Comparison of ENCODE assay signal across 8 cellular contexts in the genomic region with DNA sequence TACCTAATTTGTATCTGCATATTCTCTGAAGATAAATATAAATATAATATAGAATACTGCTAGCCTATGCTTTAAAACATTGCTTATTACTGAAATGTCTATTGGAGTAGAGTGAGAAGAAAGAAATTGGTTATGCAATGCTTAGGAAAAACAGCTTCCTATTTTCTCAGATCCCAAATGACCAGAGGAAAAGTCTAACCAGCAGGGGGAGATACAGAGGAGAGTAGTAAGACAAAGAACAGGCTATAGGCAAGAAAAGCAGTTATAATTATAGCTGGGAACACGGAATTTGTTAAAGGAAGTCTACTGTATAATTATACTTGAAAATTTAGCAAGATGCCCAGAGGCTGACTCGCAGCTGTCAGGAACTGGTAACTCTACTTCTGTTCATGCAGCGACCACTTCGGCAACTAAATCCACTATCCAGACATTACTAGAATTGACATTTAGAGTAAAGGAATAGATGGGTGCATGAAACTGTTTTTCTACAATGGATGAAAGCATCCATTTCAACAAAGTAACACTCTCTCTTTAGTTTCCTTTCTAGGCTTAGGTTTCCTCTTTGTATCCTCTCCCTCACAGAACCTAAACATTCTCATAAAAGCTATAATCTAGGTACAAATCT.
A peak's percentile ranks its signal among the peaks of the same experiment; 100 is the strongest.
DNase-seq lines count a peak whose midpoint lies in the region; ATAC-seq and TF ChIP-seq lines count a peak whose summit lies in the region.

No MANE protein-coding gene starts in this region.

- DNase-seq in GM10248 (ENCODE audit: extremely low spot score) (no peak), NCI-H2081 (lab: John Stamatoyannopoulos, UW) (peak; percentile 81 to 88), amniotic stem cell (lab: John Stamatoyannopoulos, UW) (peak; percentile 53), iPS DF 4.7 (ENCODE audit: extremely low read depth, low spot score) (peak; percentile 22), stromal cell of bone marrow (ENCODE audit: low read depth) (peak; percentile 64), aorta (no peak)

- ATAC-seq in HG03442 (IDR thresholded peaks at IDR 0.05; ENCODE audit: unreplicated experiment) (no peak), aorta (ENCODE audit: low FRiP score) (no peak)

- no peaks in the 10 kb centered on the region for H3K4me1 ChIP-seq in aorta (ENCODE audit: control insufficient read depth in 1 of 2, insufficient read depth in 2 of 2, low read length in 2 of 2)

- intact Hi-C loops in aorta (cut with DNase I): no loop called here

- H3K9me3 ChIP-seq in aorta (ENCODE audit: control insufficient read depth, low read length): no peaks in the 10 kb centered on the region

- no peak overlapping the region for H3K4me3 ChIP-seq in aorta (ENCODE audit: low read length in 2 of 2)

- CTCF ChIA-PET in GM10248 (lab: Yijun Ruan, JAX): interaction anchor here (0.6 to 3.7 kb wide), 17 partner anchors 9 to 197 kb away, joined by 3 to 27 read pairs (median 3); no protein-coding TSS in a partner anchor

- H3K27me3 ChIP-seq in aorta (ENCODE audit: control insufficient read depth in 1 of 2, insufficient read depth in 2 of 2, low read length in 1 of 2): no peaks in the 10 kb centered on the region

- POLR2A ChIA-PET in GM10248 (lab: Yijun Ruan, JAX): no interaction called here

- TF ChIP-seq CTCF in 22Rv1 (IDR thresholded peaks at IDR 0.05) (peak; percentile 86), GM10248 (IDR thresholded peaks at IDR 0.05; ENCODE audit: control extremely low read depth, extremely low read depth, low read depth, missing control alignments) (peak; percentile 55)

- whole genome bisulfite sequencing in aorta, 2 donors: 51 to 63% methylated on average over 4 of the region's 4 CpGs

- no peak overlapping the region for H3K27ac ChIP-seq in 22Rv1
- no peak overlapping the region for H3K27ac ChIP-seq in aorta (ENCODE audit: low read depth in 1 of 2, low read length in 2 of 2)

- H3K36me3 ChIP-seq in aorta (ENCODE audit: control insufficient read depth in 1 of 2, insufficient read depth in 2 of 2, low read length in 1 of 2): no peaks in the 10 kb centered on the region

Comparison
In these comparisons a context has a peak if more than half of its experiments do, and no peak if none do; other contexts are left out.
1. DNase-seq: peak in NCI-H2081 (2 of 2), amniotic stem cell (single experiment), iPS DF 4.7 (single experiment) and stromal cell of bone marrow (single experiment); none in GM10248 (single experiment) and aorta (0 of 2).